8 cellular contexts compared by ENCODE assay signal in the genomic region with DNA sequence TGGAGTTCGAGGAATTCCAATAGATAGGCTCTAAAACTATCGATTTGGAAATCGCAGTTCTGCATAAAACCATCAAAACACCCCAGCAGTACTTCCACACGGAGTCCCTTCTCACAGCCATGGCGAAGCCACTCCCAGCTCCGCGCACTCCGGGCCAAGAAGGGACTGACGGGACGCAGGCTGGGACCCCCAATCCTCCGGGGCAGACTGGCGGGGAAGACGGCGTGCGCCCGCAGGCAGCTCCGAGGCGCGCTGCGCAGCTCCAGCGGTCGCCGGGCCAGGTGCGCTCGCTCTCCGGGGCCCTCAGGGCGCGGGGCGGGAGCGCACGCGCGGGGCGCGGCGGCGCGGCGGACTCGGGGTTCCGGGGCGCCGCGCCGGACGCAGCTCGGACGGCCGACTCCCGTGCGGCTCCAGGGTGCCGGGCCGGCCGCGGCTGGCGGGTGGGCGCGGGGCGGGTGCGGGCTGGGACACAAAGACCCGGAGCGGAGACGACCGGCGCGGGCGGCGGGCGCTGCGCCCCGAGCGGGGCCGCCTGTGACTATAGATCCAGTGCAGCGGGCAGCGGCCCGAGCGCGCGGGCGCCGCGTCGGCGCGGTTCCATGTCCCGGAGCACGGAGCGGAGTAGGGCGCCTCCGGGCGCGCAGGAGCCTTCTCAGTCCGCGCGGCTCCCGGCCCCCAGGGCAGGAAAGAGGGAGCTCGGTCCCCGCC. TPM values are rescaled to one million over a fixed set of nuclear protein-coding genes. Genes with fewer than 3 reads are reported as not detected.
DNase-seq lines count a peak whose midpoint lies in the region; ATAC-seq, FAIRE-seq and TF ChIP-seq lines count a peak whose summit lies in the region.

No MANE protein-coding gene starts in this region.

- H3K9me3 ChIP-seq in NT2/D1 (ENCODE audit: insufficient read depth, low read length) (no peaks in the 10 kb centered on the region), GM12878 (replicated peaks; ENCODE audit: control insufficient read depth, insufficient read depth, low read length) (no peaks in the 10 kb centered on the region), iPS-18a (ENCODE audit: control insufficient read depth, low read depth, low read length) (no peaks in the 10 kb centered on the region), spleen (no peaks in the 10 kb centered on the region)

- TF ChIP-seq RAD21 in GM12878 (IDR thresholded peaks at IDR 0.05; ENCODE audit: insufficient read depth, low read depth, low read length), result no peak

- peak overlapping the region; percentile 56; the same call in 1 of the 2 replicates for H2AFZ ChIP-seq in GM12878 (ENCODE audit: control insufficient read depth, low read depth, low read length)

- POLR2A ChIA-PET in GM12878 (lab: Charles Lee), result no interaction called here

- no peaks in the 10 kb centered on the region for H3K79me2 ChIP-seq in GM12878 (ENCODE audit: control insufficient read depth, insufficient read depth, low read length)

- no peak overlapping the region for H3K27ac ChIP-seq in GM12878 (ENCODE audit: control insufficient read depth, insufficient read depth)
- H3K27ac ChIP-seq in iPS-18a (ENCODE audit: low read length), result no peak overlapping the region
- H3K27ac ChIP-seq in spleen, result peak overlapping the region in 7 of 8 donors; percentile 58 to 79 (median 73)

- CTCF ChIA-PET in GM12878 (lab: Yijun Ruan, JAX), result interaction anchor here (1.5 to 3.4 kb wide), 4 partner anchors 10 to 451 kb away, joined by 6 to 40 read pairs (median 13); no protein-coding TSS in a partner anchor

- H3K36me3 ChIP-seq in NT2/D1 (ENCODE audit: insufficient read depth, insufficient read length, low read length), result peaks cover 14% of the 10 kb centered on the region
- no peaks in the 10 kb centered on the region for H3K36me3 ChIP-seq in GM12878 (ENCODE audit: control insufficient read depth in 2 of 2, insufficient read depth in 2 of 2, low read length in 1 of 2)
- H3K36me3 ChIP-seq in iPS-18a (ENCODE audit: control insufficient read depth, low read depth, low read length), result no peaks in the 10 kb centered on the region
- H3K36me3 ChIP-seq in spleen, result no peaks in the 10 kb centered on the region

- TF ChIP-seq CTCF in GM12878 (IDR thresholded peaks at IDR 0.05 in 2 of 3, conservative IDR thresholded peaks at IDR 0.05 in 1 of 3; ENCODE audit: control insufficient read depth in 2 of 3, extremely low read depth in 1 of 3, insufficient read depth in 1 of 3, low read depth in 3 of 3, low read length in 3 of 3), result no peak
- TF ChIP-seq CTCF in spleen (IDR thresholded peaks at IDR 0.05 in 8 of 11, conservative IDR thresholded peaks at IDR 0.05 in 3 of 11), result no peak

- in situ Hi-C loops in GM12878 (cut with MboI), result loop anchor here (5.0 to 25.0 kb wide), 2 partner anchors 453 to 1548 kb away; no protein-coding TSS in a partner anchor

- H3K4me2 ChIP-seq in GM12878 (ENCODE audit: control insufficient read depth, insufficient read depth), result peak overlapping the region; percentile 77

- no peak for FAIRE-seq in GM12878 (lab: Jason Lieb, UNC)

- no peaks in the 10 kb centered on the region for H3K27me3 ChIP-seq in NT2/D1 (ENCODE audit: insufficient read depth, insufficient read length)
- peaks cover 0 to 17% of the 10 kb centered on the region in 2 experiments; a peak in 2 of 4 replicates for H3K27me3 ChIP-seq in GM12878 (replicated peaks in 1 of 2; ENCODE audit: control insufficient read depth in 2 of 2, insufficient read depth in 2 of 2, low read length in 1 of 2)
- peaks cover 36% of the 10 kb centered on the region for H3K27me3 ChIP-seq in iPS-18a (ENCODE audit: control insufficient read depth, insufficient read depth, low read length)
- peaks cover 0 to 54% (median 25%) of the 10 kb centered on the region in 7 donors for H3K27me3 ChIP-seq in spleen (replicated peaks in 1 of 7)

- RAD21 ChIA-PET in GM12878 (lab: Charles Lee; ENCODE audit: unreplicated experiment), result interaction anchor here (1.0 to 2.0 kb wide), 5 partner anchors 10 to 453 kb away, joined by 4 to 11 read pairs (median 5); partner anchors contain the start of gene ARGLU1

- H3K4me1 ChIP-seq in NT2/D1 (ENCODE audit: insufficient read depth, insufficient read length), result peaks cover 3% of the 10 kb centered on the region
- peaks cover 3% of the 10 kb centered on the region; the same call in 1 of the 2 replicates for H3K4me1 ChIP-seq in GM12878 (ENCODE audit: control insufficient read depth, insufficient read depth, low read length)
- peaks cover 35% of the 10 kb centered on the region for H3K4me1 ChIP-seq in iPS-18a (ENCODE audit: control insufficient read depth, low read depth, low read length)
- H3K4me1 ChIP-seq in spleen, result peaks cover 14 to 48% (median 37%) of the 10 kb centered on the region in 6 donors

- H3K4me3 ChIP-seq in NT2/D1 (ENCODE audit: insufficient read length, low read depth) (peak overlapping the region; percentile 65), GM12878 (0 out of 2 replicates have a peak overlapping the region, but pooled peaks have one; percentile 62), iPS-18a (ENCODE audit: low read length) (peak overlapping the region; percentile 94), spleen (peak overlapping the region; percentile 64 to 96 (median 86))

- TF ChIP-seq POLR2A in GM12878 (IDR thresholded peaks at IDR 0.05; ENCODE audit: low read depth, low read length) (no peak), spleen (IDR thresholded peaks at IDR 0.05) (no peak)

- intact Hi-C loops in GM12878 (cut with micrococcal nuclease; ENCODE audit: unreplicated experiment), result loop anchor here (5.0 to 10.0 kb wide), 3 partner anchors 160 to 1760 kb away; no protein-coding TSS in a partner anchor
- intact Hi-C loops in spleen (cut with DNase I; ENCODE audit: low total_unique reads), result no loop called here

- H3K9ac ChIP-seq in NT2/D1 (ENCODE audit: insufficient read length, low read depth) (peak overlapping the region; percentile 66), GM12878 (ENCODE audit: control insufficient read depth, insufficient read depth, low read length) (no peak overlapping the region), iPS-18a (ENCODE audit: low read length) (peak overlapping the region; percentile 46)

- TF ChIP-seq EP300 in GM12878 (IDR thresholded peaks at IDR 0.05; ENCODE audit: borderline replicate concordance in 1 of 2, control insufficient read depth in 1 of 2, low read depth in 2 of 2, low read length in 2 of 2), result no peak

- DNase-seq in NCI-H510A treated with DMSO at 0.1 percent for 48 hours (lab: John Stamatoyannopoulos, UW), result peak; percentile 52
- DNase-seq in NCI-H510A (lab: John Stamatoyannopoulos, UW), result no peak
- DNase-seq in NT2/D1 (ENCODE audit: low read depth, low spot score), result no peak
- no peak for DNase-seq in GM12878 (ENCODE audit: low read depth, low spot score)
- peak; percentile 87 for DNase-seq in spleen
- DNase-seq in NCI-H1436 treated with DMSO at 0.1 percent for 48 hours (lab: John Stamatoyannopoulos, UW), result no peak

- no TSS peak for BruUV-seq in GM12878 (replicated peaks; lab: Mats Ljungman, UMichigan)

- SMC1A ChIA-PET in GM12878 (lab: Charles Lee; ENCODE audit: uncharacterized antibody, unreplicated experiment), result interaction anchor here (1.0 to 3.4 kb wide), 2 partner anchors 95 to 453 kb away, joined by 3 to 12 read pairs; no protein-coding TSS in a partner anchor

- H4K20me1 ChIP-seq in GM12878 (ENCODE audit: control insufficient read depth, insufficient read depth), result no peaks in the 10 kb centered on the region

- ATAC-seq in HG02610 (IDR thresholded peaks at IDR 0.05; ENCODE audit: unreplicated experiment) (peak; percentile 21), GM12878 (peak; percentile 2)

- WGBS in GM12878 (ENCODE audit: insufficient coverage, insufficient replicate concordance, low lambda C conversion rate, missing lambda C conversion rate), result 14% methylated on average over 45 of the region's 98 CpGs
- 1 to 2% (median 1%) methylated on average over 10 to 98 of the region's 98 CpGs; no CpG with 5 or more reads in 1 of the 5 donors for WGBS in spleen, 5 donors

RNA-seq across cellular contexts. Expression of gene EFNB2, which starts 0.5 kb away (rescaled TPM):
- 0.12 and 0.13 TPM in 2 replicates for total RNA-seq in GM12878 (2013; cell fraction: nucleolus; rRNA removed)
- total RNA-seq in GM12878 (2014; rRNA removed), result 0.22 and 0.40 TPM in 2 replicates
- 0.18 and 0.27 TPM in 2 replicates for total RNA-seq in GM12878 (2014; rRNA removed; fragmentation: Illumina TruSeq; extraction: Trizol)
- 0.40 and 0.44 TPM in 2 replicates for total RNA-seq in GM12878 (2021)
- 0.72 TPM for polyA plus RNA-seq in GM12878 (2011; ENCODE audit: low read depth)
- polyA plus RNA-seq in GM12878 (2011; rRNA removed), result 1.3 and 1.5 TPM in 2 replicates
- polyA plus RNA-seq in GM12878 (2011; cell fraction: cytosol; rRNA removed), result 1.2 and 1.3 TPM in 2 replicates
- polyA plus RNA-seq in GM12878 (2011; cell fraction: nucleus; rRNA removed), result 1.2 and 2.0 TPM in 2 replicates
- 0.90 and 1.1 TPM in 2 replicates for polyA plus RNA-seq in GM12878 (2012)
- 0.38 and 0.43 TPM in 2 replicates for polyA plus RNA-seq in GM12878 (2014; fragmentation: Illumina TruSeq; extraction: Trizol)
- under 1 TPM; 0.18 TPM for polyA plus RNA-seq in GM12878 (2014; fragmentation: Nextera tagmentation; extraction: Ambion mirVana)
- polyA plus RNA-seq in GM12878 (2014; rRNA removed), result 0.31 and 0.33 TPM in 2 replicates
- polyA plus RNA-seq in GM12878 (2016; fragmentation: Nextera tagmentation; extraction: Ambion mirVana), result under 1 TPM in 1 of 2 experiments, not detected in 1; 0.12 TPM
- polyA minus RNA-seq in GM12878 (2011; rRNA and poly(A)+ RNA removed), result 1.8 and 1.9 TPM in 2 replicates
- 0.80 and 1.4 TPM in 2 replicates for polyA minus RNA-seq in GM12878 (2011; cell fraction: cytosol; rRNA and poly(A)+ RNA removed)
- polyA minus RNA-seq in GM12878 (2011; cell fraction: nucleus; rRNA and poly(A)+ RNA removed), result 0.97 and 2.4 TPM in 2 replicates
- total RNA-seq in spleen, result 10 to 100 TPM; 12.4 to 22.9 (median 17.6) TPM
- 1 to 10 TPM; 2.9 to 7.1 (median 6.8) TPM for polyA plus RNA-seq in spleen

RNA-seq across cellular contexts. Expression of gene ARGLU1, which starts 32.9 kb away (rescaled TPM):
- 503 and 516 TPM in 2 replicates for total RNA-seq in GM12878 (2013; cell fraction: nucleolus; rRNA removed)
- 92.4 and 113 TPM in 2 replicates for total RNA-seq in GM12878 (2014; rRNA removed)
- 93.8 and 101 TPM in 2 replicates for total RNA-seq in GM12878 (2014; rRNA removed; fragmentation: Illumina TruSeq; extraction: Trizol)
- total RNA-seq in GM12878 (2021), result 88.4 and 91.2 TPM in 2 replicates
- 42.3 TPM for polyA plus RNA-seq in GM12878 (2011; ENCODE audit: low read depth)
- 197 and 333 TPM in 2 replicates for polyA plus RNA-seq in GM12878 (2011; rRNA removed)
- 51.1 and 88.4 TPM in 2 replicates for polyA plus RNA-seq in GM12878 (2011; cell fraction: cytosol; rRNA removed)
- polyA plus RNA-seq in GM12878 (2011; cell fraction: nucleus; rRNA removed), result 510 and 559 TPM in 2 replicates
- polyA plus RNA-seq in GM12878 (2012), result 84.4 and 90.3 TPM in 2 replicates
- polyA plus RNA-seq in GM12878 (2014; fragmentation: Illumina TruSeq; extraction: Trizol), result 105 and 138 TPM in 2 replicates
- 10 to 100 TPM; 47.1 to 70.3 TPM for polyA plus RNA-seq in GM12878 (2014; fragmentation: Nextera tagmentation; extraction: Ambion mirVana)
- 110 and 129 TPM in 2 replicates for polyA plus RNA-seq in GM12878 (2014; rRNA removed)
- 100 to 1,000 TPM; 103 to 110 TPM for polyA plus RNA-seq in GM12878 (2016; fragmentation: Nextera tagmentation; extraction: Ambion mirVana)
- polyA minus RNA-seq in GM12878 (2011; rRNA and poly(A)+ RNA removed), result 22.2 and 28.0 TPM in 2 replicates
- 13.8 and 15.4 TPM in 2 replicates for polyA minus RNA-seq in GM12878 (2011; cell fraction: cytosol; rRNA and poly(A)+ RNA removed)
- 67.7 and 72.2 TPM in 2 replicates for polyA minus RNA-seq in GM12878 (2011; cell fraction: nucleus; rRNA and poly(A)+ RNA removed)
- total RNA-seq in spleen, result 100 to 1,000 TPM in 6 of 7 donors, 10 to 100 TPM in 1; 99.5 to 204 (median 128) TPM
- polyA plus RNA-seq in spleen, result 100 to 1,000 TPM; 123 to 190 (median 141) TPM

Comparison
In these comparisons a context has a peak if more than half of its experiments do, and no peak if none do; other contexts are left out.
1. DNase-seq: peak in NCI-H510A treated with DMSO at 0.1 percent for 48 hours (single experiment) and spleen (single experiment); none in NCI-H510A (single experiment), NT2/D1 (single experiment), GM12878 (single experiment) and NCI-H1436 treated with DMSO at 0.1 percent for 48 hours (single experiment).
2. H3K27ac ChIP-seq: peak in spleen (7 of 8); none in GM12878 (single experiment) and iPS-18a (single experiment).
3. RNA of gene EFNB2, which starts 0.5 kb away (total RNA-seq): 12.4 to 22.9 TPM in spleen; 0.12 to 0.44 TPM in GM12878; every median in the first group is over 4 times any median in the second.
4. Peak in every context shown above with its lines, with median percentiles within 50 percentile points of each other: H3K4me3 ChIP-seq.